Comparison of ENCODE assay signal across 15 cellular contexts in genomic region chr4:8371251-8371995, GRCh38.
"Had no signal": no experiment of that assay in that cellular context is flagged by ENCODE, and none has a peak within 500 bp of the region (broad histone marks: within the 10 kb centered on the region; RNA-seq: fewer than 3 reads in every experiment).

No MANE protein-coding gene starts in this region.

- H3K27me3 ChIP-seq: body of pancreas, esophagus muscularis mucosa, right lobe of liver, vagina had no signal

- H3K4me1 ChIP-seq: body of pancreas, right lobe of liver, vagina had no signal

- ATAC-seq: activated T-cell treated with anti-CD3 and anti-CD28 coated beads, Interleukin-2, amount 50 U/mL, for 72 hours; body of pancreas; mucosa of descending colon; naive thymus-derived CD4-positive, alpha-beta T cell; right lobe of liver had no signal

- H3K9me3 ChIP-seq: body of pancreas, esophagus muscularis mucosa, mucosa of descending colon, right lobe of liver, vagina had no signal

- DNase-seq: activated B cell treated with CpG ODN at 0.5 μM for 24 hours; activated CD4-positive, alpha-beta T cell treated with anti-CD3 and anti-CD28 coated beads for 48 hours; activated CD8-positive, alpha-beta memory T cell treated with anti-CD3 and anti-CD28 coated beads, Interleukin-2, amount 50 U/mL, for 48 hours; activated gamma-delta T cell; activated T-cell treated with anti-CD3 and anti-CD28 coated beads, Interleukin-2, amount 50 U/mL, for 72 hours; body of pancreas; cortex of kidney; effector CD4-positive, alpha-beta T cell; mammary epithelial cell; naive thymus-derived CD4-positive, alpha-beta T cell; right lobe of liver; stimulated activated CD4-positive, alpha-beta T cell treated with anti-CD3 and anti-CD28 coated beads, Interleukin-1b, Interleukin-23, amount 100 ng/mL, for 48 hours had no signal

- H3K27ac ChIP-seq: body of pancreas, right lobe of liver, vagina had no signal

- H3K4me3 ChIP-seq: body of pancreas, esophagus muscularis mucosa, mucosa of descending colon, right lobe of liver, vagina had no signal

- H3K36me3 ChIP-seq: right lobe of liver had no signal
